In the genomic region with DNA sequence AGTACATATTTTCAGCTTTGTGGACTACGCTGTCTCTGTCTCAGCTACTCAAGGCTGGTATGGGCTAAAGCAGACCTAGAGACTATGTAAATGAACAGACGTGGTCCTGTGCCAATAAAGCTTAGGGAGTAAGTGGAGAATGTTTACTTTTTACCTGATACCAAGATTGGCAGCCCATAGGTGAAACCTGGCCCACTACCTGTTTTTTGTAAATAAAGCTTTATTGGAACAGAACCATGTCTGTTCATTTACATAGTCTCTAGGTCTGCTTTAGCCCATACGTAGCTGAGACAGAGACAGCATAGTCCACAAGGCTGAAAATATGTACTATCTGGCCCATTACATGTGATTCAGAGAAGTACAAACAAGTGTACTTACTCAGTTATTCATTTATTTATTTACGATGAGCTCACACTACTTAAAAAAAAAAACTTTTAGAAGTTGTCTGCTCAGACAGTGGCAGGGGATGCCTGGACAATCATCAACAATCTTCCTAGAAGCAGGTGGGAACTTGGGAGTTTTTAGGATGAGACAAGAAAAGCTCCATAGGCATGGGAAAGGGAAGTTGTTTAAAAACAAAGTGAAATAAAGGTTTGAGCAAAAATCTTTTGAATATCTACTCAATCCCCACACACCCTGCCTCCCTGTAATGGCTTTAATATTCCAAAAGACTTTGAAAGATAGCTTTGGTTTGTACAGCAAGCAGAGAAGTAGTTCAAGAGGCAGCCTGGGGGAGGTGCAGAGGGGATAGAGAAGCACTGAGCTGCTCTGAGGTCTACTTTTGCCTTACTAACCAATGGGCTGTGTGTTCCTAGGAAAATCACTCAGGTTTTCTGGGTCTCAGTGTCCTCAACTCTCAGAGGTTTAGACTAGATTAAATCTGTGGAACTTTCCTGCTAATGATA, we compare ENCODE assay signal across 11 cellular contexts.
DNase-seq lines count a peak whose midpoint lies in the region; ATAC-seq, FAIRE-seq and TF ChIP-seq lines count a peak whose summit lies in the region.
"Had no signal": no experiment of that assay in that cellular context is flagged by ENCODE, and none has a peak within 500 bp of the region (broad histone marks: within the 10 kb centered on the region; RNA-seq: fewer than 3 reads in every experiment).

No MANE protein-coding gene starts in this region.

- H3K4me1 ChIP-seq in keratinocyte (ENCODE audit: control insufficient read depth, extremely low read depth, insufficient read depth, low read length) (peaks cover 23% of the 10 kb centered on the region), thyroid gland (peaks cover 70 to 96% of the 10 kb centered on the region in 2 donors)

- peak overlapping the region; percentile 73 for H2AFZ ChIP-seq in keratinocyte (ENCODE audit: control insufficient read depth, low read length)

- POLR2A ChIA-PET in activated B cell treated with CpG ODN at 0.5 μM for 24 hours (lab: Charles Lee) = interaction anchor here (0.5 to 4.9 kb wide), 5 partner anchors 8 to 329 kb away, joined by 3 to 32 read pairs (median 5); no protein-coding TSS in a partner anchor

- DNase-seq in activated T-cell treated with anti-CD3 and anti-CD28 coated beads, Interleukin-2, amount 50 U/mL, for 4 hours = no peak
- DNase-seq in activated T-cell treated with anti-CD3 and anti-CD28 coated beads, Interleukin-2, amount 50 U/mL, for 1 hour = no peak
- no peak for DNase-seq in activated B cell treated with CpG ODN at 0.5 μM for 24 hours
- no peak for DNase-seq in keratinocyte (ENCODE audit: low read depth, low spot score)
- DNase-seq in thyroid gland = peak; percentile 63 to 68
- DNase-seq in activated CD4-positive, CD25-positive, alpha-beta regulatory T cell (lab: John Stamatoyannopoulos, UW) = no peak
- DNase-seq in NCI-H2171 (lab: John Stamatoyannopoulos, UW) = no peak
- DNase-seq in NCI-H2227 (lab: John Stamatoyannopoulos, UW; ENCODE audit: unreplicated experiment) = no peak
- DNase-seq: NCI-H2081 treated with DMSO at 0.1 percent for 48 hours; stimulated activated CD4-positive, alpha-beta T cell treated with anti-CD3 and anti-CD28 coated beads, Interleukin-4, amount 100 ng/mL, for 1 hour had no signal

- no peaks in the 10 kb centered on the region for H3K9me3 Mint-ChIP-seq in activated T-cell treated with anti-CD3 and anti-CD28 coated beads, Interleukin-2, amount 50 U/mL, for 4 hours
- no peaks in the 10 kb centered on the region for H3K9me3 Mint-ChIP-seq in activated B cell treated with CpG ODN at 0.5 μM for 24 hours
- H3K9me3 Mint-ChIP-seq: neural crest cell had no signal

- H3K4me2 ChIP-seq in keratinocyte (ENCODE audit: control insufficient read depth, extremely low read depth, insufficient read depth, low read depth, low read length) = peak overlapping the region; percentile 77

- peak overlapping the region; percentile 72 for H3K27ac Mint-ChIP-seq in activated B cell treated with CpG ODN at 0.5 μM for 24 hours

- H3K9me1 ChIP-seq in keratinocyte (ENCODE audit: control insufficient read depth, extremely low read depth, insufficient read depth, low read length) = no peaks in the 10 kb centered on the region

- intact Hi-C loops in activated B cell treated with CpG ODN at 0.5 μM for 24 hours (cut with micrococcal nuclease) = no loop called here
- intact Hi-C loops in thyroid gland (cut with DNase I) = no loop called here

- TF ChIP-seq CTCF in activated B cell treated with CpG ODN at 0.5 μM for 24 hours (IDR thresholded peaks at IDR 0.05) = no peak
- no peak for TF ChIP-seq CTCF in keratinocyte (optimal IDR thresholded peaks at IDR 0.05 in 1 of 3, IDR thresholded peaks at IDR 0.05 in 1 of 3, conservative IDR thresholded peaks at IDR 0.05 in 1 of 3; ENCODE audit: extremely low read depth in 1 of 3, insufficient read depth in 2 of 3, low read length in 3 of 3)
- TF ChIP-seq CTCF in thyroid gland (IDR thresholded peaks at IDR 0.05) = peak in 1 of 6 experiments; percentile 4

- peaks cover 94% of the 10 kb centered on the region for H3K4me1 Mint-ChIP-seq in activated T-cell treated with anti-CD3 and anti-CD28 coated beads, Interleukin-2, amount 50 U/mL, for 4 hours (ENCODE audit: low read depth)
- H3K4me1 Mint-ChIP-seq in activated B cell treated with CpG ODN at 0.5 μM for 24 hours = peaks cover 93% of the 10 kb centered on the region

- peak overlapping the region; percentile 46 for H3K4me3 Mint-ChIP-seq in activated T-cell treated with anti-CD3 and anti-CD28 coated beads, Interleukin-2, amount 50 U/mL, for 4 hours
- no peak overlapping the region for H3K4me3 Mint-ChIP-seq in activated B cell treated with CpG ODN at 0.5 μM for 24 hours
- H3K4me3 Mint-ChIP-seq: neural crest cell had no signal

- H3K9me3 ChIP-seq in keratinocyte (ENCODE audit: control insufficient read depth, low read depth, low read length) (no peaks in the 10 kb centered on the region), thyroid gland (no peaks in the 10 kb centered on the region)

- peaks cover 28% of the 10 kb centered on the region for H3K36me3 Mint-ChIP-seq in activated T-cell treated with anti-CD3 and anti-CD28 coated beads, Interleukin-2, amount 50 U/mL, for 4 hours (ENCODE audit: insufficient read depth)
- peaks cover 38% of the 10 kb centered on the region for H3K36me3 Mint-ChIP-seq in activated B cell treated with CpG ODN at 0.5 μM for 24 hours (ENCODE audit: low read depth)

- no peak overlapping the region for H3K4me3 ChIP-seq in keratinocyte (ENCODE audit: control insufficient read depth in 2 of 3, extremely low read depth in 1 of 3, insufficient read depth in 2 of 3, low read depth in 1 of 3, low read length in 3 of 3)
- no peak overlapping the region for H3K4me3 ChIP-seq in thyroid gland (replicated peaks in 1 of 3)

- no peaks in the 10 kb centered on the region for H3K27me3 Mint-ChIP-seq in activated T-cell treated with anti-CD3 and anti-CD28 coated beads, Interleukin-2, amount 50 U/mL, for 4 hours (ENCODE audit: low read depth)
- no peaks in the 10 kb centered on the region for H3K27me3 Mint-ChIP-seq in activated B cell treated with CpG ODN at 0.5 μM for 24 hours

- H3K27ac ChIP-seq in keratinocyte (ENCODE audit: control insufficient read depth, insufficient read depth, low read length) (peak overlapping the region; percentile 96), thyroid gland (peak overlapping the region; percentile 28 to 91 (median 74))

- dilution Hi-C loops in keratinocyte (cut with MboI; ENCODE audit: extremely low pct_ligation_motif_present, low sequenced_read_pairs) = no loop called here

- H4K20me1 ChIP-seq in keratinocyte (ENCODE audit: control insufficient read depth, extremely low read depth, insufficient read depth, low read length) = no peaks in the 10 kb centered on the region

- CTCF ChIA-PET in activated B cell treated with CpG ODN at 0.5 μM for 24 hours (lab: Charles Lee) = interaction anchor here (0.8 to 4.8 kb wide), 5 partner anchors 16 to 47 kb away, joined by 3 to 22 read pairs (median 4); no protein-coding TSS in a partner anchor

- H3K79me2 ChIP-seq in keratinocyte (ENCODE audit: control insufficient read depth, insufficient read depth, low read length) = peaks cover 25% of the 10 kb centered on the region

- no peak for TF ChIP-seq POLR2A in thyroid gland (IDR thresholded peaks at IDR 0.05)

- ATAC-seq in activated T-cell treated with anti-CD3 and anti-CD28 coated beads, Interleukin-2, amount 50 U/mL, for 4 hours = no peak
- ATAC-seq in activated B cell treated with CpG ODN at 0.5 μM for 24 hours (ENCODE audit: low read depth) = no peak

- H3K27me3 ChIP-seq in keratinocyte (ENCODE audit: control insufficient read depth, extremely low read depth, insufficient read depth, low read length) = no peaks in the 10 kb centered on the region
- no peaks in the 10 kb centered on the region for H3K27me3 ChIP-seq in thyroid gland

- H3K9ac ChIP-seq in keratinocyte (ENCODE audit: control insufficient read depth, extremely low read depth, insufficient read depth, low read length) = peak overlapping the region; percentile 56

- H3K36me3 ChIP-seq in keratinocyte (ENCODE audit: control insufficient read depth in 2 of 2, extremely low read depth in 1 of 2, insufficient read depth in 2 of 2, low read length in 2 of 2) (peaks cover 0 to 1% of the 10 kb centered on the region in 2 experiments), thyroid gland (no peaks in the 10 kb centered on the region)

- WGBS in thyroid gland, 2 donors = 85 to 90% methylated on average over 4 of the region's 4 CpGs

- FAIRE-seq in keratinocyte (lab: Jason Lieb, UNC) = no peak

Comparison
In these comparisons a context has a peak if more than half of its experiments do, and no peak if none do; other contexts are left out.
1. DNase-seq: peak in thyroid gland (2 of 2); none in activated T-cell treated with anti-CD3 and anti-CD28 coated beads, Interleukin-2, amount 50 U/mL, for 4 hours (single experiment), activated T-cell treated with anti-CD3 and anti-CD28 coated beads, Interleukin-2, amount 50 U/mL, for 1 hour (single experiment), activated B cell treated with CpG ODN at 0.5 μM for 24 hours (single experiment), keratinocyte (single experiment), activated CD4-positive, CD25-positive, alpha-beta regulatory T cell (0 of 4), NCI-H2171 (single experiment) and NCI-H2227 (single experiment).